In the genomic region with DNA sequence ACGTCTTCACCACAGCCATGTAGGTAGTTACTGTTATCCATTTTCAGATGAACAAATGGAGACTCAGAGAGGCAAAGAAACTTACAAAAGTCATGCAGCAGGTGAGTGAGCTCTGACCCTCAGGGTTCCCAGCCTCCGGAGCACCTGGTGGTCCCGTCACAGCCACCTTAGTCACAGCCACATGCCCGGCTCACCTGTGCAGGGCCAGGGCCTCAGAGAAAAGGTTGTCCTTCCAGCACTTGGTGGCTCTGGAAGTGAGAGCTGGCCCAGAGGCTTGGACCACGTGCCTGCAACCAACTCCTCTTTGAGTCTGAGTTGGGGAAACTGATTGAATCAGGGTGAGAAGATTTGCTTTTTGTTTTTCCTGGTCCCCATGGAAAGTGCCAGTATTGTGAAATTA, we compare ENCODE assay signal across 18 cellular contexts.
DNase-seq lines count a peak whose midpoint lies in the region; ATAC-seq and TF ChIP-seq lines count a peak whose summit lies in the region.
"Had no signal": no experiment of that assay in that cellular context is flagged by ENCODE, and none has a peak within 500 bp of the region (broad histone marks: within the 10 kb centered on the region; RNA-seq: fewer than 3 reads in every experiment).

No MANE protein-coding gene starts in this region.

- H2AFZ ChIP-seq in IMR-90 (replicated peaks; ENCODE audit: low read length, poor library complexity) = no peak overlapping the region
- no peak overlapping the region for H2AFZ ChIP-seq in osteoblast (ENCODE audit: low read length)
- H2AFZ ChIP-seq: GM23338 had no signal

- H3K4me1 ChIP-seq in BLaER1 (peaks cover 14% of the 10 kb centered on the region), IMR-90 (ENCODE audit: control insufficient read depth, insufficient read depth, low read length) (peaks cover 18% of the 10 kb centered on the region), osteoblast (ENCODE audit: insufficient read depth, low read length) (peaks cover 23% of the 10 kb centered on the region), right lobe of liver (no peaks in the 10 kb centered on the region)
- H3K4me1 ChIP-seq: BE2C, Caco-2 had no signal

- in situ Hi-C loops in IMR-90 (cut with MboI; ENCODE audit: low sequenced_read_pairs) = no loop called here

- 0 out of 2 replicates have a peak overlapping the region, but pooled peaks have one; percentile 27 for H3K14ac ChIP-seq in IMR-90 (replicated peaks; ENCODE audit: low read depth, low read length)

- no peak overlapping the region for H2BK20ac ChIP-seq in IMR-90 (ENCODE audit: low read depth, low read length)

- H4K8ac ChIP-seq in IMR-90 (ENCODE audit: low read depth in 2 of 2, low read length in 2 of 2) = no peak overlapping the region

- no peak overlapping the region for H3K56ac ChIP-seq in IMR-90 (ENCODE audit: extremely low read depth, insufficient read depth, low read length)

- H3K27me3 ChIP-seq in BLaER1 = no peaks in the 10 kb centered on the region
- H3K27me3 ChIP-seq in IMR-90 (ENCODE audit: control insufficient read depth, insufficient read depth, low read length) = no peaks in the 10 kb centered on the region
- no peaks in the 10 kb centered on the region for H3K27me3 ChIP-seq in osteoblast (ENCODE audit: insufficient read depth, low read length)
- no peaks in the 10 kb centered on the region for H3K27me3 ChIP-seq in right lobe of liver
- H3K27me3 ChIP-seq in dorsolateral prefrontal cortex = peaks cover 0 to 5% (median 0%) of the 10 kb centered on the region in 45 donors
- H3K27me3 ChIP-seq: BE2C had no signal

- H4K91ac ChIP-seq in IMR-90 (ENCODE audit: insufficient read depth, low read depth, low read length) = peak overlapping the region; percentile 6

- H3K9me1 ChIP-seq in IMR-90 (ENCODE audit: insufficient read depth, low read length) = peaks cover 56% of the 10 kb centered on the region

- POLR2A ChIA-PET in IMR-90 (lab: Charles Lee; ENCODE audit: unreplicated experiment) = no interaction called here

- TF ChIP-seq CTCF in IMR-90 (conservative IDR thresholded peaks at IDR 0.05; ENCODE audit: low read depth, low read length) = no peak
- TF ChIP-seq CTCF in osteoblast (IDR thresholded peaks at IDR 0.05; ENCODE audit: extremely low read depth, low read depth, low read length) = no peak
- TF ChIP-seq CTCF in right lobe of liver (IDR thresholded peaks at IDR 0.05) = no peak
- no peak for TF ChIP-seq CTCF in dorsolateral prefrontal cortex (IDR thresholded peaks at IDR 0.05 in 54 of 56, conservative IDR thresholded peaks at IDR 0.05 in 2 of 56; ENCODE audit: low read depth in 1 of 56, partially characterized antibody in 56 of 56)

- H3K79me2 ChIP-seq in osteoblast (ENCODE audit: insufficient read depth, low read length) = peaks cover 48% of the 10 kb centered on the region

- H3K4ac ChIP-seq in IMR-90 (ENCODE audit: low read depth, low read length) = peak overlapping the region; percentile 40; the same call in 1 of the 2 replicates

- no peak for TF ChIP-seq RAD21 in IMR-90 (IDR thresholded peaks at IDR 0.05; ENCODE audit: low read length)

- H3K27ac ChIP-seq in BLaER1 = no peak overlapping the region
- no peak overlapping the region for H3K27ac ChIP-seq in IMR-90 (ENCODE audit: insufficient read depth, low read length)
- no peak overlapping the region for H3K27ac ChIP-seq in osteoblast (ENCODE audit: low read depth, low read length)
- H3K27ac ChIP-seq in right lobe of liver = no peak overlapping the region
- no peak overlapping the region for H3K27ac ChIP-seq in dorsolateral prefrontal cortex
- H3K27ac ChIP-seq: C4-2B had no signal

- H3K9ac ChIP-seq in BLaER1 (no peak overlapping the region), IMR-90 (ENCODE audit: low read depth, low read length) (no peak overlapping the region)

- no peak overlapping the region; the same call in 1 of the 2 replicates for H2AK5ac ChIP-seq in IMR-90 (ENCODE audit: low read depth, low read length)

- DNase-seq in IMR-90 = no peak
- DNase-seq in osteoblast (ENCODE audit: insufficient read length, low spot score, missing footprints) = peak; percentile 48
- DNase-seq in NCI-H2196 treated with DMSO at 0.1 percent for 48 hours (lab: John Stamatoyannopoulos, UW; ENCODE audit: unreplicated experiment) = no peak
- DNase-seq in right lobe of liver = no peak
- DNase-seq in dorsolateral prefrontal cortex = no peak
- DNase-seq: ACHN; AML-193; BE2C; Caco-2; CD4-positive, CD25-positive, alpha-beta regulatory T cell; CD8-positive, alpha-beta T cell; DMS153; DND-41; H9 had no signal

- TF ChIP-seq POLR2A in IMR-90 (IDR thresholded peaks at IDR 0.05; ENCODE audit: low read depth, low read length) (no peak), right lobe of liver (IDR thresholded peaks at IDR 0.05) (no peak)

- CTCF ChIA-PET in IMR-90 (lab: Yijun Ruan, JAX) = no interaction called here

- no peak overlapping the region for H3K23ac ChIP-seq in IMR-90 (ENCODE audit: low read depth, low read length)

- H2AK9ac ChIP-seq in IMR-90 (replicated peaks; ENCODE audit: low read depth, low read length, poor library complexity) = no peak overlapping the region

- intact Hi-C loops in IMR-90 (cut with micrococcal nuclease) = no loop called here
- intact Hi-C loops in right lobe of liver (cut with DNase I) = no loop called here
- intact Hi-C loops in dorsolateral prefrontal cortex (cut with DNase I) = no loop called here

- H4K20me1 ChIP-seq in BLaER1 (no peaks in the 10 kb centered on the region), IMR-90 (ENCODE audit: insufficient read depth, low read length) (peaks cover 5% of the 10 kb centered on the region; the same call in 1 of the 2 replicates), osteoblast (ENCODE audit: insufficient read depth, low read length) (no peaks in the 10 kb centered on the region)

- H3K18ac ChIP-seq in IMR-90 (ENCODE audit: low read depth, low read length) = no peak overlapping the region

- H2BK120ac ChIP-seq in IMR-90 (ENCODE audit: low read depth, low read length) = no peak overlapping the region

- H3K9me3 ChIP-seq in BLaER1 (no peaks in the 10 kb centered on the region), IMR-90 (ENCODE audit: control insufficient read depth, insufficient read depth, low read length) (no peaks in the 10 kb centered on the region), osteoblast (ENCODE audit: low read depth, low read length) (no peaks in the 10 kb centered on the region), right lobe of liver (no peaks in the 10 kb centered on the region)
- H3K9me3 ChIP-seq: BE2C, Caco-2 had no signal

- WGBS in IMR-90 (ENCODE audit: extremely low coverage in 2 of 2, insufficient read length in 1 of 2), 2 experiments = 96% methylated on average over 4 of the region's 5 CpGs; no CpG with 5 or more reads in 1 of the 2 experiments
- 86% methylated on average over 2 of the region's 5 CpGs for WGBS in right lobe of liver (ENCODE audit: insufficient coverage, low coverage, low lambda C conversion rate, missing lambda C conversion rate)

- H3K4me2 ChIP-seq in BLaER1 (peak overlapping the region; percentile 57), IMR-90 (ENCODE audit: low read depth, low read length) (no peak overlapping the region), osteoblast (ENCODE audit: insufficient read depth, low read length) (no peak overlapping the region)
- H3K4me2 ChIP-seq: GM23338 had no signal

- no TSS peak for BruUV-seq in IMR-90 (replicated peaks; lab: Mats Ljungman, UMichigan)

- H3K79me1 ChIP-seq in IMR-90 (ENCODE audit: low read depth in 1 of 2, low read length in 2 of 2) = peaks cover 51 to 96% of the 10 kb centered on the region in 2 experiments

- H3K36me3 ChIP-seq in BLaER1 = no peaks in the 10 kb centered on the region
- peaks cover 25% of the 10 kb centered on the region for H3K36me3 ChIP-seq in IMR-90 (ENCODE audit: control insufficient read depth, insufficient read depth, low read length)
- H3K36me3 ChIP-seq in osteoblast (ENCODE audit: insufficient read depth, low read length) = peaks cover 20% of the 10 kb centered on the region
- no peaks in the 10 kb centered on the region for H3K36me3 ChIP-seq in right lobe of liver
- H3K36me3 ChIP-seq: BE2C had no signal

- H2BK5ac ChIP-seq in IMR-90 (ENCODE audit: low read depth, low read length, poor library complexity, severe bottlenecking) = no peak overlapping the region

- dilution Hi-C loops in IMR-90 (cut with HindIII; ENCODE audit: low sequenced_read_pairs, unreplicated experiment) = no loop called here

- no peak overlapping the region for H3K4me3 ChIP-seq in BLaER1
- no peak overlapping the region for H3K4me3 ChIP-seq in IMR-90 (ENCODE audit: insufficient read depth, low read depth, low read length)
- no peak overlapping the region for H3K4me3 ChIP-seq in osteoblast (ENCODE audit: insufficient read depth, low read length)
- no peak overlapping the region for H3K4me3 ChIP-seq in right lobe of liver
- H3K4me3 ChIP-seq in dorsolateral prefrontal cortex = no peak overlapping the region
- H3K4me3 ChIP-seq: GM23338 had no signal

- no peak overlapping the region for H4K5ac ChIP-seq in IMR-90 (ENCODE audit: low read depth, low read length)

- no peak for ATAC-seq in IMR-90 (ENCODE audit: low read depth)
- no peak for ATAC-seq in right lobe of liver
- ATAC-seq: CD8-positive, alpha-beta T cell; GM23338; HCT116 had no signal

- no peak overlapping the region for H2BK15ac ChIP-seq in IMR-90 (ENCODE audit: low read depth, low read length)

TF ChIP-seq in IMR-90, 13 proteins besides CTCF, POLR2A, EP300 and RAD21:
- TF ChIP-seq RCOR1 (IDR thresholded peaks at IDR 0.05; ENCODE audit: insufficient replicate concordance, low read length) (no peak), MAZ (IDR thresholded peaks at IDR 0.05; ENCODE audit: borderline replicate concordance, low read depth, low read length) (no peak), BHLHE40 (IDR thresholded peaks at IDR 0.05; ENCODE audit: low read depth, low read length) (no peak), CHD1 (IDR thresholded peaks at IDR 0.05; ENCODE audit: low read depth, low read length) (no peak)
- TF ChIP-seq, protein P1, sequence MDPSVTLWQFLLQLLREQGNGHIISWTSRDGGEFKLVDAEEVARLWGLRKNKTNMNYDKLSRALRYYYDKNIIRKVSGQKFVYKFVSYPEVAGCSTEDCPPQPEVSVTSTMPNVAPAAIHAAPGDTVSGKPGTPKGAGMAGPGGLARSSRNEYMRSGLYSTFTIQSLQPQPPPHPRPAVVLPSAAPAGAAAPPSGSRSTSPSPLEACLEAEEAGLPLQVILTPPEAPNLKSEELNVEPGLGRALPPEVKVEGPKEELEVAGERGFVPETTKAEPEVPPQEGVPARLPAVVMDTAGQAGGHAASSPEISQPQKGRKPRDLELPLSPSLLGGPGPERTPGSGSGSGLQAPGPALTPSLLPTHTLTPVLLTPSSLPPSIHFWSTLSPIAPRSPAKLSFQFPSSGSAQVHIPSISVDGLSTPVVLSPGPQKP (IDR thresholded peaks at IDR 0.05; ENCODE audit: borderline replicate concordance, low read depth, low read length) = no peak
TF ChIP-seq in IMR-90: peak in this region for 0.
